24 cellular contexts compared by ENCODE assay signal in genomic region chr6:167136376-167136775, GRCh38. TPM values are rescaled to one million over a fixed set of nuclear protein-coding genes. Genes with fewer than 3 reads are reported as not detected.
"Had no signal": no experiment of that assay in that cellular context is flagged by ENCODE, and none has a peak within 500 bp of the region (broad histone marks: within the 10 kb centered on the region; RNA-seq: fewer than 3 reads in every experiment).

No MANE protein-coding gene starts in this region.

- H3K4me3 ChIP-seq: coronary artery, lung, testis had no signal

- H3K27ac Mint-ChIP-seq: nephron progenitor cell, type B pancreatic cell had no signal

- H3K9me3 ChIP-seq: testis had no signal

- ATAC-seq: left lobe of liver had no signal

- H3K36me3 Mint-ChIP-seq: type B pancreatic cell had no signal

- DNase-seq: activated CD4-positive, alpha-beta T cell treated with anti-CD3 and anti-CD28 coated beads for 4 hours; activated naive CD4-positive, alpha-beta T cell treated with anti-CD3 and anti-CD28 coated beads, Interleukin-2, amount 50 U/mL, for 16 hours; activated T-cell treated with anti-CD3 and anti-CD28 coated beads for 4 hours; aorta; brain microvascular endothelial cell; erythroblast; foreskin melanocyte; midbrain; nephron progenitor cell; nucleus accumbens; posterior cingulate gyrus; stimulated activated CD4-positive, alpha-beta T cell treated with anti-CD3 and anti-CD28 coated beads, Interleukin-12 subunit alpha, Interleukin-12 subunit beta, amount 100 ng/mL, for 4 hours; stimulated activated CD4-positive, alpha-beta T cell treated with anti-CD3 and anti-CD28 coated beads, Interleukin-2, amount 100 ng/mL, for 24 hours; testis; WERI-Rb-1 had no signal

- FAIRE-seq: endometrium, keratinocyte had no signal

- H3K27me3 Mint-ChIP-seq: central memory CD8-positive, alpha-beta T cell had no signal

- H3K36me3 ChIP-seq: brain microvascular endothelial cell, WERI-Rb-1 had no signal

- H3K4me1 ChIP-seq: testis had no signal

- H3K27ac ChIP-seq: brain microvascular endothelial cell, coronary artery, testis, WERI-Rb-1 had no signal

- H3K9me3 Mint-ChIP-seq: central memory CD8-positive, alpha-beta T cell; nephron progenitor cell; type B pancreatic cell had no signal

- H3K27me3 ChIP-seq: brain microvascular endothelial cell, testis had no signal

- H3K4me3 Mint-ChIP-seq: central memory CD8-positive, alpha-beta T cell; nephron progenitor cell; type B pancreatic cell had no signal

RNA-seq across cellular contexts. Expression of gene CCR6, which starts 13.5 kb away (rescaled TPM):
- total RNA-seq: left lobe of liver; renal cortical epithelial cell; T-helper 2 cell treated with Interferon-gamma antibody and Interleukin-4, amounts not matched to agents 100 ng/mL and 5 ng/mL, for 36 hours had no signal

RNA-seq across cellular contexts. Expression of gene GPR31, which starts 21.4 kb away (rescaled TPM):
- total RNA-seq: aorta; left lobe of liver; renal cortical epithelial cell; T-helper 2 cell treated with Interferon-gamma antibody and Interleukin-4, amounts not matched to agents 100 ng/mL and 5 ng/mL, for 36 hours had no signal
